16 cellular contexts compared by ENCODE assay signal in the genomic region with DNA sequence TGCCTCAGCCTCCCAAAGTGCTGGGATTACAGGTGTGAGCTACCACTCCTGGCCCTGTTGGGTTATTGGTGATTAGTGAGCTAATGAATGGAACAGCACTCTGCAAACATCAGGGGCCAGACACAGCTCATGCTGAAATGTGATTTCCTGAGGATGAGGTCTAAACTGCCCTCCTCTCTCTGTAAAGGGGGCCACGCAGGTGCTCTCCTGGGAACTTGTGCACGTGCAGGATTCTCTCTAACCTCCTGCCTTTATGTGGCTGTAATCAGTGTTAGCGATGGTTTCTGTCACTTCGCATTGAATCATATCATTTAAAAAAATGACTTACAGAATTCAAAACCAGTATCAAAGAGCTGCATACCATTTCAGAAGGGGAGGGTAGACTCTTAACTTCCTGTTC. TPM values are rescaled to one million over a fixed set of nuclear protein-coding genes. Genes with fewer than 3 reads are reported as not detected.
"Had no signal": no experiment of that assay in that cellular context is flagged by ENCODE, and none has a peak within 500 bp of the region (broad histone marks: within the 10 kb centered on the region; RNA-seq: fewer than 3 reads in every experiment).

No MANE protein-coding gene starts in this region.

- H3K4me3 Mint-ChIP-seq: natural killer cell treated with Interleukin-12 subunit alpha and Interleukin-12 subunit beta and Interleukin-15 and Interleukin-18, amount 100 ng/mL, for 72 hours; stimulated activated naive B cell treated with anti-CD40 and anti-IgM and Interleukin-4, amounts not matched to agents 10 μg/mL and 1 μg/mL and 100 μg/mL, for 72 hours had no signal

- H3K27ac Mint-ChIP-seq: natural killer cell treated with Interleukin-12 subunit alpha and Interleukin-12 subunit beta and Interleukin-15 and Interleukin-18, amount 100 ng/mL, for 72 hours; stimulated activated naive B cell treated with anti-CD40 and anti-IgM and Interleukin-4, amounts not matched to agents 10 μg/mL and 1 μg/mL and 100 μg/mL, for 72 hours had no signal

- H3K36me3 ChIP-seq: ascending aorta, heart right ventricle, lower lobe of right lung had no signal

- DNase-seq: activated CD4-positive, alpha-beta T cell treated with anti-CD3 and anti-CD28 coated beads, Interleukin-2, amount 50 U/mL, for 1 hour; activated CD8-positive, alpha-beta memory T cell treated with anti-CD3 and anti-CD28 coated beads for 24 hours; activated CD8-positive, alpha-beta memory T cell treated with anti-CD3 and anti-CD28 coated beads, Interleukin-2, amount 50 U/mL, for 48 hours; activated effector memory CD4-positive, alpha-beta T cell treated with Interleukin-2 at 50 U/mL for 16 hours; activated naive CD4-positive, alpha-beta T cell treated with anti-CD3 and anti-CD28 coated beads, Interleukin-2, amount 50 U/mL, for 16 hours; activated T-cell treated with anti-CD3 and anti-CD28 coated beads, Interleukin-2, amount 50 U/mL, for 48 hours; erythroblast; heart right ventricle; left colon; stimulated activated naive B cell treated with anti-CD40 and anti-IgM and Interleukin-4, amounts not matched to agents 10 μg/mL and 1 μg/mL and 100 μg/mL, for 72 hours; T1000 had no signal

- ATAC-seq: activated CD4-positive, CD25-positive, alpha-beta regulatory T cell treated with anti-CD3 and anti-CD28 coated beads, Interleukin-2, amount 50 U/mL, for 24 hours; heart right ventricle; left colon; lower lobe of right lung; natural killer cell treated with Interleukin-12 subunit alpha and Interleukin-12 subunit beta and Interleukin-15 and Interleukin-18, amount 100 ng/mL, for 72 hours; stimulated activated naive B cell treated with anti-CD40 and anti-IgM and Interleukin-4, amounts not matched to agents 10 μg/mL and 1 μg/mL and 100 μg/mL, for 72 hours had no signal

- H3K27me3 Mint-ChIP-seq: natural killer cell treated with Interleukin-12 subunit alpha and Interleukin-12 subunit beta and Interleukin-15 and Interleukin-18, amount 100 ng/mL, for 72 hours; stimulated activated naive B cell treated with anti-CD40 and anti-IgM and Interleukin-4, amounts not matched to agents 10 μg/mL and 1 μg/mL and 100 μg/mL, for 72 hours had no signal

- H3K27me3 ChIP-seq: ascending aorta, heart right ventricle had no signal

- H3K27ac ChIP-seq: ascending aorta, coronary artery, lower lobe of right lung had no signal

- H3K9me3 Mint-ChIP-seq: natural killer cell treated with Interleukin-12 subunit alpha and Interleukin-12 subunit beta and Interleukin-15 and Interleukin-18, amount 100 ng/mL, for 72 hours; stimulated activated naive B cell treated with anti-CD40 and anti-IgM and Interleukin-4, amounts not matched to agents 10 μg/mL and 1 μg/mL and 100 μg/mL, for 72 hours had no signal

- H3K9me3 ChIP-seq: ascending aorta, heart right ventricle, lower lobe of right lung had no signal

- H3K4me3 ChIP-seq: ascending aorta, coronary artery, heart right ventricle had no signal

- H3K36me3 Mint-ChIP-seq: natural killer cell treated with Interleukin-12 subunit alpha and Interleukin-12 subunit beta and Interleukin-15 and Interleukin-18, amount 100 ng/mL, for 72 hours had no signal

RNA-seq across cellular contexts. Expression of a gene that starts 55.9 kb away (rescaled TPM):
- total RNA-seq: natural killer cell treated with Interleukin-12 subunit alpha and Interleukin-12 subunit beta and Interleukin-15 and Interleukin-18, amount 100 ng/mL, for 72 hours had no signal
